Comparison of ENCODE assay signal across 1 cellular context in the genomic region with DNA sequence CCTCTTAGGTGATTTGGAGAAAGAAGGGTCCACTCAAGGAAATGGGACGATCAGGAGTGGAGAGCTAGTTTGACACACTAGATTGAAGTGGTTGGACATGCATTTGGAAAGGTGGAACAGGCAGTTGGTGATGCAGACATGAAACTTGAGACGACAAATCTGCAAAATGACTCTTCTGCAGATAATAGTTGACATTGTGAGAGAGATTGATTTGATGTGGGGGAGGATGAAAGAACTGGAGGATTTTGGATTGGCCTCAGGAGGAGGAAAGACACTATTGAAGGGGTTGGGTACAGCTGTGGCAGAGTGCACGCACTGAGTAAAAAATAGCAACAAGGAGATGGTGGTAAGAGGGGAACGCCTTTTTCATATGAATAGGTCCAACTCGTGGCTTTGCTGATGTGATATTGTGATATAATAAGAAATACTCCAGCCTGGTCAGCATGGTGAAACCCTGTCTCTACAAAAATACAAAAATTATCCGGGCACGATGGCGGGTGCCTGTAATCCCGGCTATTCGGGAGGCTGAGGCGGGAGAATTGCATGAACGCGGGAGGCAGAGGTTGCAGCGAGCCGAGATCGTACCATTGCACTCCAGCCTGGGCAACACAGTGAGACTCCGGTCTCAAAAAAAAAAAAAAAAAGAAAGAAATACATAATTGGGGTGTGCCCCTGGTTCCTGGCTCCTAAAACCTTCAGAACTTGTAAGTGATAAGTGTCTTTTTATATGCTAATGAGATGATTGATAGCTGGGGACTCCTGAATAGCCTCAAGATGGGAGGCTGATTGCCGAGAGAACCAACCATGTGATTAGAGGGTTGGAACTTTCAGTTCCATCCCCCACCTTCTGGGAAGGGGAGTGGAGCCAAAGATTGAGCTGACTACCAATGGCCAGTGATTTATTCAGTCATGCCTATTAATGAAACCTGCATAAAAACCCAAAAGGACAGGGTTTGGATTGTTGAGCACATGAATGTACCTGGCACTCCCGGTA.
A peak's percentile ranks its signal among the peaks of the same experiment; 100 is the strongest.
TF ChIP-seq lines count a peak whose summit lies in the region.

No MANE protein-coding gene starts in this region.

TF ChIP-seq in HEK293, 187 proteins besides CTCF, POLR2A, EP300 and RAD21 (continued from another document):
- TF ChIP-seq KLF8 (tag by site-specific recombination; IDR thresholded peaks at IDR 0.05), result 0 out of 2 replicates have a peak, but pooled peaks have one; percentile 27
- TF ChIP-seq, protein P1, sequence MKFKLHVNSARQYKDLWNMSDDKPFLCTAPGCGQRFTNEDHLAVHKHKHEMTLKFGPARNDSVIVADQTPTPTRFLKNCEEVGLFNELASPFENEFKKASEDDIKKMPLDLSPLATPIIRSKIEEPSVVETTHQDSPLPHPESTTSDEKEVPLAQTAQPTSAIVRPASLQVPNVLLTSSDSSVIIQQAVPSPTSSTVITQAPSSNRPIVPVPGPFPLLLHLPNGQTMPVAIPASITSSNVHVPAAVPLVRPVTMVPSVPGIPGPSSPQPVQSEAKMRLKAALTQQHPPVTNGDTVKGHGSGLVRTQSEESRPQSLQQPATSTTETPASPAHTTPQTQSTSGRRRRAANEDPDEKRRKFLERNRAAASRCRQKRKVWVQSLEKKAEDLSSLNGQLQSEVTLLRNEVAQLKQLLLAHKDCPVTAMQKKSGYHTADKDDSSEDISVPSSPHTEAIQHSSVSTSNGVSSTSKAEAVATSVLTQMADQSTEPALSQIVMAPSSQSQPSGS (tag by site-specific recombination; IDR thresholded peaks at IDR 0.05; ENCODE audit: low read depth), result no peak
- TF ChIP-seq ZNF248 (tag by site-specific recombination; IDR thresholded peaks at IDR 0.05), result no peak
- peak; percentile 28; the same call in 1 of the 2 replicates for TF ChIP-seq ZFHX2 (tag by site-specific recombination; conservative IDR thresholded peaks at IDR 0.05)
- peak; percentile 74; the same call in 1 of the 2 replicates for TF ChIP-seq ZNF223 (tag by site-specific recombination; IDR thresholded peaks at IDR 0.05)
- TF ChIP-seq, protein P2, sequence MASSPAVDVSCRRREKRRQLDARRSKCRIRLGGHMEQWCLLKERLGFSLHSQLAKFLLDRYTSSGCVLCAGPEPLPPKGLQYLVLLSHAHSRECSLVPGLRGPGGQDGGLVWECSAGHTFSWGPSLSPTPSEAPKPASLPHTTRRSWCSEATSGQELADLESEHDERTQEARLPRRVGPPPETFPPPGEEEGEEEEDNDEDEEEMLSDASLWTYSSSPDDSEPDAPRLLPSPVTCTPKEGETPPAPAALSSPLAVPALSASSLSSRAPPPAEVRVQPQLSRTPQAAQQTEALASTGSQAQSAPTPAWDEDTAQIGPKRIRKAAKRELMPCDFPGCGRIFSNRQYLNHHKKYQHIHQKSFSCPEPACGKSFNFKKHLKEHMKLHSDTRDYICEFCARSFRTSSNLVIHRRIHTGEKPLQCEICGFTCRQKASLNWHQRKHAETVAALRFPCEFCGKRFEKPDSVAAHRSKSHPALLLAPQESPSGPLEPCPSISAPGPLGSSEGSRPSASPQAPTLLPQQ (tag by site-specific recombination; IDR thresholded peaks at IDR 0.05), result 0 out of 2 replicates have a peak, but pooled peaks have one; percentile 14
- TF ChIP-seq MZF1 (tag by site-specific recombination; IDR thresholded peaks at IDR 0.05; ENCODE audit: borderline replicate concordance), result no peak
- 0 out of 2 replicates have a peak, but pooled peaks have one; percentile 57 for TF ChIP-seq ZNF843 (tag by site-specific recombination; IDR thresholded peaks at IDR 0.05)
- TF ChIP-seq, protein P3, sequence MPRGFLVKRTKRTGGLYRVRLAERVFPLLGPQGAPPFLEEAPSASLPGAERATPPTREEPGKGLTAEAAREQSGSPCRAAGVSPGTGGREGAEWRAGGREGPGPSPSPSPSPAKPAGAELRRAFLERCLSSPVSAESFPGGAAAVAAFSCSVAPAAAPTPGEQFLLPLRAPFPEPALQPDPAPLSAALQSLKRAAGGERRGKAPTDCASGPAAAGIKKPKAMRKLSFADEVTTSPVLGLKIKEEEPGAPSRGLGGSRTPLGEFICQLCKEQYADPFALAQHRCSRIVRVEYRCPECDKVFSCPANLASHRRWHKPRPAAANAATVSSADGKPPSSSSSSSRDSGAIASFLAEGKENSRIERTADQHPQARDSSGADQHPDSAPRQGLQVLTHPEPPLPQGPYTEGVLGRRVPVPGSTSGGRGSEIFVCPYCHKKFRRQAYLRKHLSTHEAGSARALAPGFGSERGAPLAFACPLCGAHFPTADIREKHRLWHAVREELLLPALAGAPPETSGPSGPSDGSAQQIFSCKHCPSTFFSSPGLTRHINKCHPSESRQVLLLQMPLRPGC (tag by site-specific recombination; IDR thresholded peaks at IDR 0.05), result 0 out of 2 replicates have a peak, but pooled peaks have one; percentile 35
- peak; percentile 96 for TF ChIP-seq GFI1B (tag by site-specific recombination; IDR thresholded peaks at IDR 0.05)
- no peak for TF ChIP-seq ZNF830 (tag by site-specific recombination; IDR thresholded peaks at IDR 0.05; ENCODE audit: low read depth)
